Comparison of ENCODE assay signal across 15 cellular contexts in the genomic region with DNA sequence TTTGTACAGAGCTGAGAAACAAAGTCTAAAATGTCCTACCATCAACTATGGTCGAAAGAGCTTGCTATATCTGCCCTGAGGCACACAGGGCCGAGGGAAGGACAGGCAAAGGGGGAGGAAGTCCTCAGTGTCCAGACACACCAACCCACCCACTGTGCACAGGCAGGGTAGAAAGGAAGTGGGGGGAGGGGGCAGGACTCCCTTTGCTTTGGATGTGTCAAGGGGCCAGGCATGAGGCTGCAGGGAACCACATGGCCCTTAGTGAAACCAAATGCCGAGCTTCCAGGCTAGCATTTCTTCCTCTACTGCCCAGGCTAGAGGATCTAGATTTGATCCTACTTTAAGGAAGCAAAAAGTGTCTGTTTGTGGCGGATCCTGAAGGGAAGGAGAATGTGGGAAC. TPM values are rescaled to one million over a fixed set of nuclear protein-coding genes. Genes with fewer than 3 reads are reported as not detected.
DNase-seq lines count a peak whose midpoint lies in the region; ATAC-seq and TF ChIP-seq lines count a peak whose summit lies in the region.
"Had no signal": no experiment of that assay in that cellular context is flagged by ENCODE, and none has a peak within 500 bp of the region (broad histone marks: within the 10 kb centered on the region; RNA-seq: fewer than 3 reads in every experiment).

No MANE protein-coding gene starts in this region.

- 6% methylated on average over 4 of the region's 4 CpGs for WGBS in smooth muscle cell (ENCODE audit: low lambda C conversion rate)

- peaks cover 39% of the 10 kb centered on the region for H3K4me1 ChIP-seq in smooth muscle cell (ENCODE audit: low read depth)
- H3K4me1 ChIP-seq: ascending aorta had no signal

- H3K27me3 ChIP-seq in smooth muscle cell (ENCODE audit: low read depth), result no peaks in the 10 kb centered on the region

- peak overlapping the region; percentile 20 for H3K27ac ChIP-seq in smooth muscle cell (ENCODE audit: low read depth)
- H3K27ac ChIP-seq: ascending aorta had no signal

- in situ Hi-C loops in SK-MEL-5 (cut with HindIII; ENCODE audit: low pct_unique_long_range_greater_than_20kb, low sequenced_read_pairs), result no loop called here

- DNase-seq in activated CD8-positive, alpha-beta memory T cell treated with anti-CD3 and anti-CD28 coated beads, Interleukin-2, amount 50 U/mL, for 4 hours, result peak; percentile 3
- no peak for DNase-seq in activated CD8-positive, alpha-beta memory T cell treated with anti-CD3 and anti-CD28 coated beads, Interleukin-2, amount 50 U/mL, for 48 hours
- DNase-seq in SK-MEL-5 (ENCODE audit: low read depth, low spot score) (peak; percentile 26), iPS-NIHi7 (ENCODE audit: extremely low spot score) (peak; percentile 57), smooth muscle cell (lab: John Stamatoyannopoulos, UW; ENCODE audit: unreplicated experiment) (no peak), NCI-H524 treated with DMSO at 0.1 percent for 48 hours (lab: John Stamatoyannopoulos, UW) (no peak), GF-D8 (lab: John Stamatoyannopoulos, UW) (no peak)
- DNase-seq: effector CD4-positive, alpha-beta T cell; HFFc6; mammary epithelial cell; NCI-H1092; NCI-H345 had no signal

- no peak overlapping the region for H3K4me3 ChIP-seq in smooth muscle cell
- H3K4me3 ChIP-seq: ascending aorta had no signal

- H3K4me2 ChIP-seq in smooth muscle cell, result peak overlapping the region; percentile 50

- H4K20me1 ChIP-seq in smooth muscle cell (ENCODE audit: low read depth), result no peaks in the 10 kb centered on the region

- no peaks in the 10 kb centered on the region for H3K36me3 ChIP-seq in smooth muscle cell (ENCODE audit: low read depth)
- H3K36me3 ChIP-seq: ascending aorta had no signal

- H3K9ac ChIP-seq in smooth muscle cell (ENCODE audit: low read depth), result no peak overlapping the region

- H3F3A ChIP-seq in smooth muscle cell (ENCODE audit: low read depth), result no peaks in the 10 kb centered on the region

- peaks cover 3% of the 10 kb centered on the region for H3K79me2 ChIP-seq in smooth muscle cell (ENCODE audit: low read depth)

- ATAC-seq in GM21423 (IDR thresholded peaks at IDR 0.05; ENCODE audit: unreplicated experiment), result no peak
- ATAC-seq: activated T-cell treated with anti-CD3 and anti-CD28 coated beads, Interleukin-2, amount 50 U/mL, for 4 hours had no signal

- no peak for TF ChIP-seq CTCF in smooth muscle cell (IDR thresholded peaks at IDR 0.05; ENCODE audit: borderline replicate concordance, insufficient read depth, poor library complexity, severe bottlenecking)

- H2AFZ ChIP-seq in smooth muscle cell (ENCODE audit: low read depth), result no peak overlapping the region

- H3K9me3 ChIP-seq in smooth muscle cell (replicated peaks; ENCODE audit: low read depth), result no peaks in the 10 kb centered on the region
- H3K9me3 ChIP-seq: ascending aorta had no signal

RNA-seq across cellular contexts. Expression of a gene that starts 28.6 kb away (rescaled TPM):
- total RNA-seq in SK-MEL-5 (2014; rRNA removed; shearing (Covaris generic)), result 0.05 and 0.37 TPM in 2 replicates
- polyA plus RNA-seq in SK-MEL-5 (2015; cell fraction: cytosol; rRNA removed), result 0.14 and 0.27 TPM in 2 replicates
- polyA plus RNA-seq in SK-MEL-5 (2015; cell fraction: nucleus; rRNA removed), result 0.54 TPM in 1 of 2 replicates, not detected in the other
- total RNA-seq in smooth muscle cell, result 12.9 and 13.3 TPM in 2 replicates
- polyA plus RNA-seq in smooth muscle cell, result 32.1 and 37.7 TPM in 2 replicates
- total RNA-seq: ascending aorta, HFFc6 had no signal
- polyA plus RNA-seq: mammary epithelial cell had no signal

RNA-seq across cellular contexts. Expression of a gene that starts 41.3 kb away (rescaled TPM):
- 0.03 TPM in 1 of 2 replicates, not detected in the other for total RNA-seq in SK-MEL-5 (2014; rRNA removed; shearing (Covaris generic))
- polyA plus RNA-seq in SK-MEL-5 (2015; cell fraction: cytosol; rRNA removed), result not detected in 2 replicates
- polyA plus RNA-seq in SK-MEL-5 (2015; cell fraction: nucleus; rRNA removed), result not detected in 2 replicates
- total RNA-seq in smooth muscle cell, result 3.4 and 6.2 TPM in 2 replicates
- 7.8 and 11.7 TPM in 2 replicates for polyA plus RNA-seq in smooth muscle cell

Comparison
In these comparisons a context has a peak if more than half of its experiments do, and no peak if none do; other contexts are left out.
1. DNase-seq: peak in activated CD8-positive, alpha-beta memory T cell treated with anti-CD3 and anti-CD28 coated beads, Interleukin-2, amount 50 U/mL, for 4 hours (single experiment), SK-MEL-5 (single experiment) and iPS-NIHi7 (single experiment); none in activated CD8-positive, alpha-beta memory T cell treated with anti-CD3 and anti-CD28 coated beads, Interleukin-2, amount 50 U/mL, for 48 hours (single experiment), smooth muscle cell (single experiment), NCI-H524 treated with DMSO at 0.1 percent for 48 hours (single experiment) and GF-D8 (single experiment).
2. RNA of a gene that starts 28.6 kb away (total RNA-seq): 12.9 to 13.3 TPM in smooth muscle cell; 0.05 to 0.37 TPM in SK-MEL-5; every median in the first group is over 10 times any median in the second.